ENCODE assay signal across 11 cellular contexts in the genomic region with DNA sequence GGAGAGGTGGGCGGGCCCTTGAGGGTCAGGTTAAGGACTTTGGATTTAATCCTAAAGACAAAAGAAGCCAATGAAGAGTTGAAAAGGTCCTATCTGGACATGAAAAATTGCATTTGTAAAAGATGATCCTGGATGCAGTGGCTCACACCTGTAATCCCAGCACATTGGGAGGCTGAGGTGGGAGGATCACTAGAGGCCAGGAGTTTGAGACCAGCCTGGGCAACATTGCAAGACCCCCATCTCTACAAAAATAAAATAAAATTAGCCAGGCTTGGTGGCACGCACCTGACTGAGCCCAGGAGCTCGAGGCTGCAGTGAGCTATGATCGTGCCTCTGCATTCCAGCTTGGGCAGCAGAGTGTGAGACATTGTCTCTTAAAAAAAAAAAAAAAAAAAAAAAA. TPM values are rescaled to one million over a fixed set of nuclear protein-coding genes. Genes with fewer than 3 reads are reported as not detected.
DNase-seq lines count a peak whose midpoint lies in the region; ATAC-seq and TF ChIP-seq lines count a peak whose summit lies in the region.
"Had no signal": no experiment of that assay in that cellular context is flagged by ENCODE, and none has a peak within 500 bp of the region (broad histone marks: within the 10 kb centered on the region; RNA-seq: fewer than 3 reads in every experiment).

No MANE protein-coding gene starts in this region.

- POLR2A ChIA-PET in WTC11 (lab: Charles Lee), result no interaction called here

- H3K9me3 ChIP-seq in tibial artery, result no peaks in the 10 kb centered on the region

- H3K27me3 Mint-ChIP-seq in IgD-negative memory B cell, result peaks cover 12% of the 10 kb centered on the region
- peaks cover 41% of the 10 kb centered on the region for H3K27me3 Mint-ChIP-seq in WTC11 (ENCODE audit: low read depth)
- H3K27me3 Mint-ChIP-seq in neural crest cell (ENCODE audit: low read depth), result peaks cover 40% of the 10 kb centered on the region
- peaks cover 21% of the 10 kb centered on the region for H3K27me3 Mint-ChIP-seq in activated naive CD4-positive, alpha-beta T cell treated with anti-CD3 and anti-CD28 coated beads for 36 hours (ENCODE audit: low read depth)

- ATAC-seq in WTC11, result no peak

- intact Hi-C loops in tibial artery (cut with DNase I; ENCODE audit: low total_unique reads), result no loop called here
- intact Hi-C loops in activated naive CD4-positive, alpha-beta T cell treated with anti-CD3 and anti-CD28 coated beads for 36 hours (cut with micrococcal nuclease), result no loop called here

- no peak for TF ChIP-seq CTCF in WTC11 (IDR thresholded peaks at IDR 0.05)
- no peak for TF ChIP-seq CTCF in neural crest cell (conservative IDR thresholded peaks at IDR 0.05)
- no peak for TF ChIP-seq CTCF in tibial artery (IDR thresholded peaks at IDR 0.05)

- H3K27ac ChIP-seq in tibial artery, result peak overlapping the region; percentile 91 to 95

- H3K27ac Mint-ChIP-seq in IgD-negative memory B cell (peak overlapping the region in 2 of 3 donors; percentile 4 to 36), WTC11 (no peak overlapping the region), neural crest cell (ENCODE audit: unreplicated experiment) (no peak overlapping the region)
- H3K27ac Mint-ChIP-seq in activated naive CD4-positive, alpha-beta T cell treated with anti-CD3 and anti-CD28 coated beads for 36 hours, result no peak overlapping the region

- H3K27me3 ChIP-seq in tibial artery, result no peaks in the 10 kb centered on the region

- H3K36me3 ChIP-seq in tibial artery, result no peaks in the 10 kb centered on the region

- H3K4me3 Mint-ChIP-seq in IgD-negative memory B cell (peak overlapping the region in 1 of 4 donors; percentile 6), WTC11 (no peak overlapping the region), neural crest cell (peak overlapping the region; percentile 41)
- H3K4me3 Mint-ChIP-seq in activated naive CD4-positive, alpha-beta T cell treated with anti-CD3 and anti-CD28 coated beads for 36 hours, result no peak overlapping the region

- CTCF ChIA-PET in WTC11 (lab: Charles Lee), result interaction anchor here (0.7 to 2.1 kb wide), 3 partner anchors 170 to 579 kb away, joined by 3 to 6 read pairs (median 3); no protein-coding TSS in a partner anchor
- CTCF ChIA-PET in activated naive CD4-positive, alpha-beta T cell treated with anti-CD3 and anti-CD28 coated beads for 36 hours (lab: Charles Lee), result interaction anchor here (0.5 to 1.9 kb wide), 3 partner anchors 30 to 579 kb away, joined by 3 to 8 read pairs (median 6); no protein-coding TSS in a partner anchor

- H3K36me3 Mint-ChIP-seq in IgD-negative memory B cell (no peaks in the 10 kb centered on the region), WTC11 (no peaks in the 10 kb centered on the region), neural crest cell (ENCODE audit: low read depth) (no peaks in the 10 kb centered on the region)
- no peaks in the 10 kb centered on the region for H3K36me3 Mint-ChIP-seq in activated naive CD4-positive, alpha-beta T cell treated with anti-CD3 and anti-CD28 coated beads for 36 hours (ENCODE audit: low read depth)

- H3K9me3 Mint-ChIP-seq in IgD-negative memory B cell (no peaks in the 10 kb centered on the region), WTC11 (peaks cover 2% of the 10 kb centered on the region), neural crest cell (no peaks in the 10 kb centered on the region)
- H3K9me3 Mint-ChIP-seq in activated naive CD4-positive, alpha-beta T cell treated with anti-CD3 and anti-CD28 coated beads for 36 hours, result no peaks in the 10 kb centered on the region

- DNase-seq in WTC11 (ENCODE audit: low spot score) (no peak), neural crest cell (ENCODE audit: low read depth, low spot score) (no peak), tibial artery (no peak), NCI-H510A treated with DMSO at 0.1 percent for 48 hours (lab: John Stamatoyannopoulos, UW) (no peak), NCI-H774 (lab: John Stamatoyannopoulos, UW) (no peak)
- DNase-seq in activated naive CD4-positive, alpha-beta T cell treated with anti-CD3 and anti-CD28 coated beads for 36 hours, result no peak
- DNase-seq: DMS53, GF-D8, HCEC 1CT, IMR-90 had no signal

- H3K4me1 Mint-ChIP-seq in IgD-negative memory B cell, result peaks cover 18 to 25% (median 23%) of the 10 kb centered on the region in 3 donors
- H3K4me1 Mint-ChIP-seq in WTC11, result peaks cover 24% of the 10 kb centered on the region
- H3K4me1 Mint-ChIP-seq in neural crest cell, result peaks cover 25% of the 10 kb centered on the region
- peaks cover 19% of the 10 kb centered on the region for H3K4me1 Mint-ChIP-seq in activated naive CD4-positive, alpha-beta T cell treated with anti-CD3 and anti-CD28 coated beads for 36 hours (ENCODE audit: low read depth)

- H3K4me3 ChIP-seq in tibial artery, result no peak overlapping the region

- H3K4me1 ChIP-seq in tibial artery, result peaks cover 0 to 25% (median 11%) of the 10 kb centered on the region in 4 donors

TF ChIP-seq in WTC11, 78 proteins besides CTCF, POLR2A, EP300 and RAD21:
- TF ChIP-seq ZNF121 (CRISPR knock-in tag; IDR thresholded peaks at IDR 0.05), result peak; percentile 87
- TF ChIP-seq, protein P1, sequence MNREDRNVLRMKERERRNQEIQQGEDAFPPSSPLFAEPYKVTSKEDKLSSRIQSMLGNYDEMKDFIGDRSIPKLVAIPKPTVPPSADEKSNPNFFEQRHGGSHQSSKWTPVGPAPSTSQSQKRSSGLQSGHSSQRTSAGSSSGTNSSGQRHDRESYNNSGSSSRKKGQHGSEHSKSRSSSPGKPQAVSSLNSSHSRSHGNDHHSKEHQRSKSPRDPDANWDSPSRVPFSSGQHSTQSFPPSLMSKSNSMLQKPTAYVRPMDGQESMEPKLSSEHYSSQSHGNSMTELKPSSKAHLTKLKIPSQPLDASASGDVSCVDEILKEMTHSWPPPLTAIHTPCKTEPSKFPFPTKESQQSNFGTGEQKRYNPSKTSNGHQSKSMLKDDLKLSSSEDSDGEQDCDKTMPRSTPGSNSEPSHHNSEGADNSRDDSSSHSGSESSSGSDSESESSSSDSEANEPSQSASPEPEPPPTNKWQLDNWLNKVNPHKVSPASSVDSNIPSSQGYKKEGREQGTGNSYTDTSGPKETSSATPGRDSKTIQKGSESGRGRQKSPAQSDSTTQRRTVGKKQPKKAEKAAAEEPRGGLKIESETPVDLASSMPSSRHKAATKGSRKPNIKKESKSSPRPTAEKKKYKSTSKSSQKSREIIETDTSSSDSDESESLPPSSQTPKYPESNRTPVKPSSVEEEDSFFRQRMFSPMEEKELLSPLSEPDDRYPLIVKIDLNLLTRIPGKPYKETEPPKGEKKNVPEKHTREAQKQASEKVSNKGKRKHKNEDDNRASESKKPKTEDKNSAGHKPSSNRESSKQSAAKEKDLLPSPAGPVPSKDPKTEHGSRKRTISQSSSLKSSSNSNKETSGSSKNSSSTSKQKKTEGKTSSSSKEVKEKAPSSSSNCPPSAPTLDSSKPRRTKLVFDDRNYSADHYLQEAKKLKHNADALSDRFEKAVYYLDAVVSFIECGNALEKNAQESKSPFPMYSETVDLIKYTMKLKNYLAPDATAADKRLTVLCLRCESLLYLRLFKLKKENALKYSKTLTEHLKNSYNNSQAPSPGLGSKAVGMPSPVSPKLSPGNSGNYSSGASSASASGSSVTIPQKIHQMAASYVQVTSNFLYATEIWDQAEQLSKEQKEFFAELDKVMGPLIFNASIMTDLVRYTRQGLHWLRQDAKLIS (CRISPR knock-in tag; IDR thresholded peaks at IDR 0.05; ENCODE audit: borderline replicate concordance), result no peak

RNA-seq across cellular contexts. Expression of a gene that starts 2.4 kb away (rescaled TPM):
- 0.83 TPM for polyA plus RNA-seq in IgD-negative memory B cell
- total RNA-seq in WTC11 (2021) (2.8 to 3.8 TPM (median 3.8 TPM) in 3 replicates), neural crest cell (1.9 and 3.8 TPM in 2 replicates)
- total RNA-seq in activated naive CD4-positive, alpha-beta T cell treated with anti-CD3 and anti-CD28 coated beads for 36 hours, result 1 to 10 TPM; 2.7 to 3.5 TPM

RNA-seq across cellular contexts. Expression of a gene that starts 25.7 kb away (rescaled TPM):
- 14.9 TPM for polyA plus RNA-seq in IgD-negative memory B cell
- 34.8 to 38.2 TPM (median 35.0 TPM) in 3 replicates for total RNA-seq in WTC11 (2021)
- 26.0 and 26.1 TPM in 2 replicates for total RNA-seq in neural crest cell
- 10 to 100 TPM; 30.8 to 33.4 TPM for total RNA-seq in activated naive CD4-positive, alpha-beta T cell treated with anti-CD3 and anti-CD28 coated beads for 36 hours

Comparison
In these comparisons a context has a peak if more than half of its experiments do, and no peak if none do; other contexts are left out.
1. H3K27ac Mint-ChIP-seq: peak in IgD-negative memory B cell (2 of 3); none in WTC11 (single experiment), neural crest cell (single experiment) and activated naive CD4-positive, alpha-beta T cell treated with anti-CD3 and anti-CD28 coated beads for 36 hours (single experiment).